ENCODE assay signal across 2 cellular contexts in genomic region chr12:19915392-19916192, GRCh38.
TF ChIP-seq lines count a peak whose summit lies in the region.

No MANE protein-coding gene starts in this region.

TF ChIP-seq in IMR-90, 13 proteins besides CTCF, POLR2A, EP300 and RAD21 (continued from another document):
- TF ChIP-seq BHLHE40 (IDR thresholded peaks at IDR 0.05; ENCODE audit: low read depth, low read length) (no peak), RFX5 (IDR thresholded peaks at IDR 0.05; ENCODE audit: low read depth, low read length) (no peak), CEBPB (IDR thresholded peaks at IDR 0.05; ENCODE audit: low read depth, low read length) (no peak), SMC3 (IDR thresholded peaks at IDR 0.05; ENCODE audit: low read depth, low read length) (peak; percentile 55), MAZ (IDR thresholded peaks at IDR 0.05; ENCODE audit: borderline replicate concordance, low read depth, low read length) (no peak)

TF ChIP-seq in SK-N-SH treated with all-trans-retinoic acid at 6 μM for 48 hours, 23 proteins besides CTCF, POLR2A, EP300 and RAD21 (continued from another document):
- TF ChIP-seq, protein P1, sequence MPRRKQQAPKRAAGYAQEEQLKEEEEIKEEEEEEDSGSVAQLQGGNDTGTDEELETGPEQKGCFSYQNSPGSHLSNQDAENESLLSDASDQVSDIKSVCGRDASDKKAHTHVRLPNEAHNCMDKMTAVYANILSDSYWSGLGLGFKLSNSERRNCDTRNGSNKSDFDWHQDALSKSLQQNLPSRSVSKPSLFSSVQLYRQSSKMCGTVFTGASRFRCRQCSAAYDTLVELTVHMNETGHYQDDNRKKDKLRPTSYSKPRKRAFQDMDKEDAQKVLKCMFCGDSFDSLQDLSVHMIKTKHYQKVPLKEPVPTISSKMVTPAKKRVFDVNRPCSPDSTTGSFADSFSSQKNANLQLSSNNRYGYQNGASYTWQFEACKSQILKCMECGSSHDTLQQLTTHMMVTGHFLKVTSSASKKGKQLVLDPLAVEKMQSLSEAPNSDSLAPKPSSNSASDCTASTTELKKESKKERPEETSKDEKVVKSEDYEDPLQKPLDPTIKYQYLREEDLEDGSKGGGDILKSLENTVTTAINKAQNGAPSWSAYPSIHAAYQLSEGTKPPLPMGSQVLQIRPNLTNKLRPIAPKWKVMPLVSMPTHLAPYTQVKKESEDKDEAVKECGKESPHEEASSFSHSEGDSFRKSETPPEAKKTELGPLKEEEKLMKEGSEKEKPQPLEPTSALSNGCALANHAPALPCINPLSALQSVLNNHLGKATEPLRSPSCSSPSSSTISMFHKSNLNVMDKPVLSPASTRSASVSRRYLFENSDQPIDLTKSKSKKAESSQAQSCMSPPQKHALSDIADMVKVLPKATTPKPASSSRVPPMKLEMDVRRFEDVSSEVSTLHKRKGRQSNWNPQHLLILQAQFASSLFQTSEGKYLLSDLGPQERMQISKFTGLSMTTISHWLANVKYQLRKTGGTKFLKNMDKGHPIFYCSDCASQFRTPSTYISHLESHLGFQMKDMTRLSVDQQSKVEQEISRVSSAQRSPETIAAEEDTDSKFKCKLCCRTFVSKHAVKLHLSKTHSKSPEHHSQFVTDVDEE (CRISPR knock-in tag; IDR thresholded peaks at IDR 0.05), result no peak
- TF ChIP-seq ARNTL (CRISPR knock-in tag; IDR thresholded peaks at IDR 0.05; ENCODE audit: borderline replicate concordance, low read depth), result no peak
- no peak for TF ChIP-seq ZFP3 (CRISPR knock-in tag; IDR thresholded peaks at IDR 0.05)
- TF ChIP-seq ISL1 (CRISPR knock-in tag; IDR thresholded peaks at IDR 0.05), result no peak
- TF ChIP-seq ESRRG (CRISPR knock-in tag; IDR thresholded peaks at IDR 0.05), result no peak
- no peak for TF ChIP-seq OSR1 (CRISPR knock-in tag; IDR thresholded peaks at IDR 0.05)
- TF ChIP-seq CSDC2 (CRISPR knock-in tag; IDR thresholded peaks at IDR 0.05), result no peak
- no peak for TF ChIP-seq TCF4 (CRISPR knock-in tag; IDR thresholded peaks at IDR 0.05; ENCODE audit: borderline replicate concordance)
- no peak for TF ChIP-seq GLIS3 (CRISPR knock-in tag; IDR thresholded peaks at IDR 0.05)
- no peak for TF ChIP-seq ZFP30 (CRISPR knock-in tag; IDR thresholded peaks at IDR 0.05)
- TF ChIP-seq, protein P2, sequence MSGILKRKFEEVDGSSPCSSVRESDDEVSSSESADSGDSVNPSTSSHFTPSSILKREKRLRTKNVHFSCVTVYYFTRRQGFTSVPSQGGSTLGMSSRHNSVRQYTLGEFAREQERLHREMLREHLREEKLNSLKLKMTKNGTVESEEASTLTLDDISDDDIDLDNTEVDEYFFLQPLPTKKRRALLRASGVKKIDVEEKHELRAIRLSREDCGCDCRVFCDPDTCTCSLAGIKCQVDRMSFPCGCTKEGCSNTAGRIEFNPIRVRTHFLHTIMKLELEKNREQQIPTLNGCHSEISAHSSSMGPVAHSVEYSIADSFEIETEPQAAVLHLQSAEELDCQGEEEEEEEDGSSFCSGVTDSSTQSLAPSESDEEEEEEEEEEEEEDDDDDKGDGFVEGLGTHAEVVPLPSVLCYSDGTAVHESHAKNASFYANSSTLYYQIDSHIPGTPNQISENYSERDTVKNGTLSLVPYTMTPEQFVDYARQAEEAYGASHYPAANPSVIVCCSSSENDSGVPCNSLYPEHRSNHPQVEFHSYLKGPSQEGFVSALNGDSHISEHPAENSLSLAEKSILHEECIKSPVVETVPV (CRISPR knock-in tag; IDR thresholded peaks at IDR 0.05), result no peak
- no peak for TF ChIP-seq SNAI2 (CRISPR knock-in tag; IDR thresholded peaks at IDR 0.05)
- no peak for TF ChIP-seq POU6F1 (CRISPR knock-in tag; IDR thresholded peaks at IDR 0.05; ENCODE audit: borderline replicate concordance, low read depth)
- TF ChIP-seq RARB (CRISPR knock-in tag; IDR thresholded peaks at IDR 0.05), result no peak
- TF ChIP-seq ZNF8 (CRISPR knock-in tag; IDR thresholded peaks at IDR 0.05), result no peak
